Comparison of ENCODE assay signal across 1 cellular context in the genomic region with DNA sequence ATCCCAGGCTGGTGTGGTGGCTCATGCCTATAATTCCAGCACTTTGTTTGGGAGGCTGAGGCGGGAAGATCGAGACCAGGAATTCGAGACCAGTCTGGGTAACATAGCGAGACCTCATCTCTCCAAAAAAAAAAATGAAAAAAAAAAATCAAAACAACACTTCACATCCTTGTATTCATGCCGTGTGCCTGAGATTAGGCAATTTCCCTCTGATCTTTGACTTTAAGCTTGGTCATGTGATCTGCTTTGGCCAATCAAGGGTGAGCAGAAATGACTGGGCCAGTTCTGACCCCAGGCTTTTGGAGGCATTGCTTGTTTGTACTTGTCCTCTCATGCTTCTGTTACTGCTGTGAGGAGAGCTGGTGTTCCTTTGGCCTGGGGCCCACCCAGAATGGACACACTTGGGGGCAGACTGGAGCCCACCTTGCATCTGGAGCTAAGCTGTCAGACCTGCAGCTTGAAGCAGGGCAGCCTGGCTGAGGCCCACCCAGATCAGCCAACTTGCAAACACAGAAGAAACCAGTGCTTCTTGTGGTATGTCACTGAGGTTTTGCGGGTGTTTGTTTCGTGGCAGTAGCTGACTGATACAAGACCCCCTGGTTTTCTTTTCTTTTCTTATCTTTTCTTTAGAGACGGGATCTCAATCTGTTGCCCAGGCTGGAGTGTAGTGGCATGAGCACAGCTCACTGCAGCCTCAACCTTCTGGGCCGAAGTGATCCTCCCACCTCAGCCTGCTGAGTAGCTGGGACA.
A peak's percentile ranks its signal among the peaks of the same experiment; 100 is the strongest.
TF ChIP-seq lines count a peak whose summit lies in the region.

No MANE protein-coding gene starts in this region.

TF ChIP-seq in H1, 55 proteins besides CTCF, POLR2A, EP300 and RAD21:
- TF ChIP-seq SIN3A (conservative IDR thresholded peaks at IDR 0.05 in 1 of 2, IDR thresholded peaks at IDR 0.05 in 1 of 2; ENCODE audit: low read depth in 1 of 2, low read length in 2 of 2) (no peak), NANOG (IDR thresholded peaks at IDR 0.05; ENCODE audit: insufficient read depth, low read depth, low read length, poor library complexity, severe bottlenecking) (no peak), CHD1 (IDR thresholded peaks at IDR 0.05; ENCODE audit: low read depth, low read length) (no peak), NRF1 (IDR thresholded peaks at IDR 0.05; ENCODE audit: low read depth, low read length) (no peak), KDM5A (IDR thresholded peaks at IDR 0.05; ENCODE audit: low read length) (no peak), SIRT6 (IDR thresholded peaks at IDR 0.05; ENCODE audit: low read length) (no peak), FOSL1 (IDR thresholded peaks at IDR 0.05; ENCODE audit: insufficient read depth, low read depth, low read length) (no peak), KDM1A (IDR thresholded peaks at IDR 0.05; ENCODE audit: borderline replicate concordance, low read length) (0 out of 2 replicates have a peak, but pooled peaks have one; percentile 23), CHD2 (IDR thresholded peaks at IDR 0.05; ENCODE audit: low read length) (no peak)
